Comparison of ENCODE assay signal across 8 cellular contexts in the genomic region with DNA sequence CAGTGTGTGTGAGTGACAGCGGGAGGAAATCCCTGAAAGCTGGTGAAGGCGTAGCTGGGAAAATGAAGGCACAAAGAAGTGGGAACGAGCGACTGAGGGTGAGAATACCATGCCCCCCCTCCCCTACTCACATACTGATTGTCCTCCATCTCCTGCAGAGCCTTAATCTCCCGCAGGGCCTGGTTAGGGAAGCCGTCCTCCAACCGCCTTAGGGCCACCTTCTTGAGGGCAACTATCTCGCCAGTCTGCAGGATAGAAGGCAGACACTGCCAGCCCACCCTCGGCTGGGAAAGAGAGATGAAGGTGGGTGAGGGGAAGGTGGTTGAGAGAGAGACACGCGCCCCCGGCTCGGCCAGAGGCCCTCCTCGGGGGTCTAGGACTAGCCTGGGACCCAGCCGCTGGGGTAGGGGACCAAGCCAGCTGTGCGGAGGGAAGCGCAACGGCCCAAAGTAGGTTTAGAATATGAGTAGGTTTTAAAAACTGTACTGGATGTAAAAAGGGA. TPM values are rescaled to one million over a fixed set of nuclear protein-coding genes. Genes with fewer than 3 reads are reported as not detected.
DNase-seq lines count a peak whose midpoint lies in the region; ATAC-seq lines count a peak whose summit lies in the region.

No MANE protein-coding gene starts in this region.

- H3K9me3 Mint-ChIP-seq in activated T-helper 17 cell treated with anti-CD3 and anti-CD28 coated beads, Interleukin-2, amount 50 U/mL, for 72 hours: no peaks in the 10 kb centered on the region

- peaks cover 1% of the 10 kb centered on the region for H3K36me3 Mint-ChIP-seq in activated T-helper 17 cell treated with anti-CD3 and anti-CD28 coated beads, Interleukin-2, amount 50 U/mL, for 72 hours (ENCODE audit: low read depth)

- H3K4me1 Mint-ChIP-seq in activated T-helper 17 cell treated with anti-CD3 and anti-CD28 coated beads, Interleukin-2, amount 50 U/mL, for 72 hours: peaks cover 6% of the 10 kb centered on the region

- DNase-seq in NCI-H82 (lab: John Stamatoyannopoulos, UW) (peak; percentile 27), NCI-H82 treated with DMSO at 0.1 percent for 48 hours (lab: John Stamatoyannopoulos, UW; ENCODE audit: unreplicated experiment) (no peak), NCI-H774 (lab: John Stamatoyannopoulos, UW) (no peak), mucosa of gallbladder (ENCODE audit: low spot score) (no peak), NCI-H187 treated with DMSO at 0.1 percent for 48 hours (lab: John Stamatoyannopoulos, UW) (no peak)

- no peaks in the 10 kb centered on the region for H3K27me3 Mint-ChIP-seq in activated T-helper 17 cell treated with anti-CD3 and anti-CD28 coated beads, Interleukin-2, amount 50 U/mL, for 72 hours

- peak overlapping the region; percentile 91 for H3K27ac Mint-ChIP-seq in activated T-helper 17 cell treated with anti-CD3 and anti-CD28 coated beads, Interleukin-2, amount 50 U/mL, for 72 hours

- H3K4me3 ChIP-seq in iPS-20b (ENCODE audit: low read length) (peak overlapping the region; percentile 91), stomach smooth muscle (ENCODE audit: low read length in 2 of 2) (peak overlapping the region; percentile 73 to 90)

- H3K27me3 ChIP-seq in iPS-20b (ENCODE audit: insufficient read depth, low read length): peaks cover 19% of the 10 kb centered on the region
- no peaks in the 10 kb centered on the region for H3K27me3 ChIP-seq in stomach smooth muscle (ENCODE audit: control insufficient read depth in 1 of 2, insufficient read depth in 2 of 2, low read length in 2 of 2)

- H3K9ac ChIP-seq in iPS-20b (ENCODE audit: low read depth, low read length) (peak overlapping the region; percentile 34; the same call in 1 of the 2 replicates), stomach smooth muscle (ENCODE audit: low read length in 2 of 2) (peak overlapping the region; percentile 69 to 75)

- no peak for ATAC-seq in activated T-helper 17 cell treated with anti-CD3 and anti-CD28 coated beads, Interleukin-2, amount 50 U/mL, for 72 hours (replicated peaks)

- peak overlapping the region; percentile 85 for H3K4me3 Mint-ChIP-seq in activated T-helper 17 cell treated with anti-CD3 and anti-CD28 coated beads, Interleukin-2, amount 50 U/mL, for 72 hours

- H3K27ac ChIP-seq in iPS-20b (ENCODE audit: low read length) (no peak overlapping the region), stomach smooth muscle (ENCODE audit: low read length) (peak overlapping the region; percentile 62)

- H3K4me1 ChIP-seq in iPS-20b (ENCODE audit: insufficient read depth, low read length) (no peaks in the 10 kb centered on the region; the same call in 1 of the 2 replicates), stomach smooth muscle (ENCODE audit: control insufficient read depth, insufficient read depth, low read length) (peaks cover 20% of the 10 kb centered on the region)

- H3K9me3 ChIP-seq in iPS-20b (ENCODE audit: insufficient read depth, low read depth, low read length) (no peaks in the 10 kb centered on the region), stomach smooth muscle (ENCODE audit: control insufficient read depth in 2 of 2, low read length in 2 of 2) (no peaks in the 10 kb centered on the region)

- H3K36me3 ChIP-seq in iPS-20b (ENCODE audit: insufficient read depth, low read depth, low read length) (no peaks in the 10 kb centered on the region), stomach smooth muscle (ENCODE audit: control insufficient read depth in 2 of 2, insufficient read depth in 2 of 2, low read length in 2 of 2) (peaks cover 5 to 9% of the 10 kb centered on the region in 2 donors)

RNA-seq across cellular contexts. Expression of a gene that starts 0.5 kb away (rescaled TPM):
- 1 to 10 TPM; 1.2 to 1.4 TPM for total RNA-seq in activated T-helper 17 cell treated with anti-CD3 and anti-CD28 coated beads, Interleukin-2, amount 50 U/mL, for 72 hours
- 17.2 TPM for total RNA-seq in mucosa of gallbladder

RNA-seq across cellular contexts. Expression of a gene that starts 56.1 kb away (rescaled TPM):
- under 1 TPM in 1 of 2 donors, not detected in 1; 0.08 TPM for total RNA-seq in activated T-helper 17 cell treated with anti-CD3 and anti-CD28 coated beads, Interleukin-2, amount 50 U/mL, for 72 hours
- total RNA-seq in mucosa of gallbladder: not detected
